In genomic region chr19:42268142-42268703, GRCh38 we compare ENCODE assay signal across 1 cellular context.
TF ChIP-seq lines count a peak whose summit lies in the region.

No MANE protein-coding gene starts in this region.

TF ChIP-seq in K562, 482 proteins besides CTCF, POLR2A, EP300 and RAD21 (continued from another document and continues in another):
- TF ChIP-seq ATF3 (IDR thresholded peaks at IDR 0.05) (peak; percentile 98), ATF3 (CRISPR knock-in tag; conservative IDR thresholded peaks at IDR 0.05) (peak; percentile 94), ARID1B (IDR thresholded peaks at IDR 0.05) (no peak; the same call in 1 of the 2 replicates), RFX1 (IDR thresholded peaks at IDR 0.05) (peak; percentile 68), NFATC3 (IDR thresholded peaks at IDR 0.05) (no peak), DPF2 (IDR thresholded peaks at IDR 0.05) (peak; percentile 61; the same call in 1 of the 2 replicates), HCFC1 (IDR thresholded peaks at IDR 0.05; ENCODE audit: low read depth, low read length) (no peak), HES1 (IDR thresholded peaks at IDR 0.05; ENCODE audit: low read depth) (no peak), LARP7 (IDR thresholded peaks at IDR 0.05) (no peak), TAF1 (IDR thresholded peaks at IDR 0.05; ENCODE audit: control insufficient read depth, extremely low read depth, insufficient read depth, low read length, severe bottlenecking) (peak; percentile 63), CGGBP1 (CRISPR knock-in tag; IDR thresholded peaks at IDR 0.05) (no peak), OTX1 (CRISPR knock-in tag; IDR thresholded peaks at IDR 0.05) (peak; percentile 35; the same call in 1 of the 2 replicates), NFXL1 (CRISPR knock-in tag; IDR thresholded peaks at IDR 0.05) (no peak), PHF20 (IDR thresholded peaks at IDR 0.05; ENCODE audit: partially characterized antibody) (no peak), CBX1 (IDR thresholded peaks at IDR 0.05; ENCODE audit: low read depth) (peak; percentile 49; the same call in 1 of the 2 replicates), ZNF197 (CRISPR knock-in tag; IDR thresholded peaks at IDR 0.05; ENCODE audit: low read depth) (peak; percentile 80; the same call in 1 of the 2 replicates), ZNF518B (CRISPR knock-in tag; IDR thresholded peaks at IDR 0.05) (no peak), L3MBTL2 (IDR thresholded peaks at IDR 0.05) (peak; percentile 84; the same call in 1 of the 2 replicates), ZNF318 (IDR thresholded peaks at IDR 0.05; ENCODE audit: borderline replicate concordance in 1 of 2, low read depth in 1 of 2) (no peak), KLF10 (CRISPR knock-in tag; IDR thresholded peaks at IDR 0.05) (no peak), ZNF707 (CRISPR knock-in tag; conservative IDR thresholded peaks at IDR 0.05) (no peak), TCF15 (CRISPR knock-in tag; IDR thresholded peaks at IDR 0.05) (no peak), ZNF444 (CRISPR knock-in tag; IDR thresholded peaks at IDR 0.05) (no peak), BCL6 (CRISPR knock-in tag; IDR thresholded peaks at IDR 0.05) (no peak), ARID3B (CRISPR knock-in tag; IDR thresholded peaks at IDR 0.05; ENCODE audit: borderline replicate concordance) (peak; percentile 79; the same call in 1 of the 2 replicates), FOXA3 (CRISPR knock-in tag; conservative IDR thresholded peaks at IDR 0.05 in 1 of 2, IDR thresholded peaks at IDR 0.05 in 1 of 2) (peak; percentile 73 to 74; a peak in 3 of 4 replicates), NFE2 (IDR thresholded peaks at IDR 0.05; ENCODE audit: low read depth) (peak; percentile 8; the same call in 1 of the 2 replicates), RFX5 (IDR thresholded peaks at IDR 0.05; ENCODE audit: low read depth, low read length) (peak; percentile 84), ZNF766 (CRISPR knock-in tag; conservative IDR thresholded peaks at IDR 0.05) (peak; percentile 97; the same call in 1 of the 2 replicates), KDM5B (IDR thresholded peaks at IDR 0.05; ENCODE audit: insufficient replicate concordance, low read depth, low read length) (peak; percentile 60), LEF1 (IDR thresholded peaks at IDR 0.05) (peak; percentile 89), ZNF143 (CRISPR knock-in tag; IDR thresholded peaks at IDR 0.05) (no peak), CREB3 (tag; conservative IDR thresholded peaks at IDR 0.05; ENCODE audit: low read depth) (peak; percentile 10; the same call in 1 of the 2 replicates), CXXC5 (CRISPR knock-in tag; IDR thresholded peaks at IDR 0.05) (peak; percentile 75), ZNF717 (CRISPR knock-in tag; IDR thresholded peaks at IDR 0.05) (no peak), NR2C1 (IDR thresholded peaks at IDR 0.05) (no peak), NR2C1 (tag; IDR thresholded peaks at IDR 0.05) (no peak), MTA2 (IDR thresholded peaks at IDR 0.05; ENCODE audit: low read depth) (no peak), SPI1 (IDR thresholded peaks at IDR 0.05; ENCODE audit: borderline replicate concordance, low read depth, low read length) (peak; percentile 74; the same call in 1 of the 2 replicates), MAZ (CRISPR knock-in tag; conservative IDR thresholded peaks at IDR 0.05 in 1 of 2, IDR thresholded peaks at IDR 0.05 in 1 of 2) (peak in 1 of 2 experiments; percentile 76; a peak in 3 of 4 replicates), AFF1 (IDR thresholded peaks at IDR 0.05; ENCODE audit: low read depth in 1 of 2, partially characterized antibody in 2 of 2) (peak in 1 of 2 experiments; percentile 24), NR4A1 (CRISPR knock-in tag; IDR thresholded peaks at IDR 0.05) (no peak), NR4A1 (tag; IDR thresholded peaks at IDR 0.05) (0 out of 2 replicates have a peak, but pooled peaks have one; percentile 47), HNRNPL (IDR thresholded peaks at IDR 0.05; ENCODE audit: low read depth, low read length) (no peak), FOXP1 (CRISPR knock-in tag; IDR thresholded peaks at IDR 0.05) (0 out of 2 replicates have a peak, but pooled peaks have one; percentile 59)
